ENCODE assay signal across 32 cellular contexts in the genomic region with DNA sequence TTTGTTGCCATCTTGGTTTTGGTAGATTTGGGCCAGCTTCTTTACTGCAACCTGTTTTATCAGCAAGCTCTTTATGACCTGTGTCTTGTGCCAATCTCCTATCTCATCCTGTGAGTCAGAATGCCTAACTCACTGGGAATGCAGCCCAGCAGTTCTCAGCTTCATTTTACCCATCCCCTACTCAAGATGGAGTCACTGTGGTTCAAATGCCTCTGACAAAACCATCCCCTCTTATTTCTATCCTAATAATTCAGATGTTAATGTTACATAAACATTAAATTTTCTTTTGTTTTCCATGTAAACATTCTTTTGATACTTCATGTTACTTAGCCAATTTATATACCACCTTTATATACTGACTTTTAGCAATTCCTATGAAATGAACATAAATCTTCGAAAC.
DNase-seq lines count a peak whose midpoint lies in the region; ATAC-seq, FAIRE-seq and TF ChIP-seq lines count a peak whose summit lies in the region.
"Had no signal": no experiment of that assay in that cellular context is flagged by ENCODE, and none has a peak within 500 bp of the region (broad histone marks: within the 10 kb centered on the region; RNA-seq: fewer than 3 reads in every experiment).

No MANE protein-coding gene starts in this region.

- no peak overlapping the region for H2AFZ ChIP-seq in K562 (ENCODE audit: low read depth, low read length)
- H2AFZ ChIP-seq in smooth muscle cell (ENCODE audit: low read depth) = peak overlapping the region; percentile 52

- TF ChIP-seq CTCF in K562 (IDR thresholded peaks at IDR 0.05 in 2 of 3, conservative IDR thresholded peaks at IDR 0.05 in 1 of 3; ENCODE audit: insufficient read depth in 2 of 3, low read depth in 1 of 3, low read length in 3 of 3) (no peak), smooth muscle cell (IDR thresholded peaks at IDR 0.05; ENCODE audit: borderline replicate concordance, insufficient read depth, poor library complexity, severe bottlenecking) (no peak), vagina (IDR thresholded peaks at IDR 0.05) (no peak), CD14-positive monocyte (IDR thresholded peaks at IDR 0.05) (no peak)

- no peak overlapping the region for H3K4me3 ChIP-seq in K562
- no peak overlapping the region for H3K4me3 ChIP-seq in smooth muscle cell
- H3K4me3 ChIP-seq in vagina = no peak overlapping the region
- H3K4me3 ChIP-seq: breast epithelium, left ventricle myocardium inferior, pancreas, upper lobe of left lung had no signal

- no peak for ATAC-seq in K562
- ATAC-seq: activated CD8-positive, alpha-beta T cell treated with anti-CD3 and anti-CD28 coated beads, Interleukin-2, amount 10 ng/mL, durations not matched to agents 7 days and 5 days; activated T-helper 17 cell treated with anti-CD3 and anti-CD28 coated beads, Interleukin-2, amount 50 U/mL, for 72 hours; pancreas; stimulated activated memory B cell treated with anti-CD40 and anti-IgM and Interleukin-4, amounts not matched to agents 10 μg/mL and 1 μg/mL and 100 μg/mL, for 72 hours had no signal

- H3K36me3 ChIP-seq in K562 (ENCODE audit: control insufficient read depth, insufficient read depth, low read length) (no peaks in the 10 kb centered on the region), smooth muscle cell (ENCODE audit: low read depth) (no peaks in the 10 kb centered on the region), vagina (no peaks in the 10 kb centered on the region)
- H3K36me3 ChIP-seq: breast epithelium, left ventricle myocardium inferior, pancreas, upper lobe of left lung had no signal

- in situ Hi-C loops in K562 (cut with MboI) = no loop called here

- H3K9me3 Mint-ChIP-seq in CD14-positive monocyte = peaks cover 0 to 11% (median 8%) of the 10 kb centered on the region in 7 donors

- H3K27ac Mint-ChIP-seq in CD14-positive monocyte = no peak overlapping the region
- H3K27ac Mint-ChIP-seq: activated CD8-positive, alpha-beta T cell treated with anti-CD3 and anti-CD28 coated beads, Interleukin-2, amount 10 ng/mL, durations not matched to agents 7 days and 5 days; activated T-helper 17 cell treated with anti-CD3 and anti-CD28 coated beads, Interleukin-2, amount 50 U/mL, for 72 hours; stimulated activated memory B cell treated with anti-CD40 and anti-IgM and Interleukin-4, amounts not matched to agents 10 μg/mL and 1 μg/mL and 100 μg/mL, for 72 hours had no signal

- no peaks in the 10 kb centered on the region for H3K4me1 Mint-ChIP-seq in CD14-positive monocyte
- H3K4me1 Mint-ChIP-seq: activated T-helper 17 cell treated with anti-CD3 and anti-CD28 coated beads, Interleukin-2, amount 50 U/mL, for 72 hours; stimulated activated memory B cell treated with anti-CD40 and anti-IgM and Interleukin-4, amounts not matched to agents 10 μg/mL and 1 μg/mL and 100 μg/mL, for 72 hours had no signal

- DNase-seq in DMS 273 (lab: John Stamatoyannopoulos, UW; ENCODE audit: unreplicated experiment) (peak; percentile 5), DMS 273 treated with DMSO at 0.1 percent for 48 hours (lab: John Stamatoyannopoulos, UW) (no peak), RPMI7951 (ENCODE audit: low read depth) (peak; percentile 62), K562 (ENCODE audit: extremely low read depth in 1 of 4, low spot score in 3 of 4) (peak in 1 of 4 experiments; percentile 6), smooth muscle cell (lab: John Stamatoyannopoulos, UW; ENCODE audit: unreplicated experiment) (no peak), vagina (ENCODE audit: extremely low spot score in 2 of 2) (no peak), CD14-positive monocyte (ENCODE audit: low spot score) (no peak)
- DNase-seq in stimulated activated CD4-positive, alpha-beta T cell treated with anti-CD3 and anti-CD28 coated beads, Interleukin-4, amount 100 ng/mL, for 4 hours = no peak
- DNase-seq: activated CD8-positive, alpha-beta T cell treated with anti-CD3 and anti-CD28 coated beads, Interleukin-2, amount 10 ng/mL, durations not matched to agents 7 days and 5 days; activated naive CD4-positive, alpha-beta T cell treated with anti-CD3 and anti-CD28 coated beads, Interleukin-2, amount 50 U/mL, for 16 hours; amygdala; Calu3; DND-41; effector CD4-positive, alpha-beta T cell; erythroblast; GOT3; head of caudate nucleus; KG1; left ventricle myocardium inferior; mesendoderm; NCI-H146; NCI-H2107; NCI-H82; pancreas; T-helper 2 cell; upper lobe of left lung had no signal

- CTCF ChIA-PET in K562 (lab: Yijun Ruan, JAX; ENCODE audit: low intra/inter-chr PET ratio) = no interaction called here

- H3K27ac ChIP-seq in K562 (ENCODE audit: extremely low read depth, low read depth, low read length) (no peak overlapping the region), smooth muscle cell (ENCODE audit: low read depth) (no peak overlapping the region), vagina (no peak overlapping the region)
- H3K27ac ChIP-seq: 22Rv1, breast epithelium, C4-2B, left ventricle myocardium inferior, pancreas, upper lobe of left lung had no signal

- H3K27me3 ChIP-seq in K562 (ENCODE audit: control insufficient read depth in 2 of 2, insufficient read depth in 2 of 2, low read length in 2 of 2) = no peaks in the 10 kb centered on the region
- no peaks in the 10 kb centered on the region for H3K27me3 ChIP-seq in smooth muscle cell (ENCODE audit: low read depth)
- H3K27me3 ChIP-seq in vagina = no peaks in the 10 kb centered on the region
- H3K27me3 ChIP-seq: breast epithelium, pancreas, upper lobe of left lung had no signal

- no peak for TF ChIP-seq RAD21 in K562 (CRISPR knock-in tag; conservative IDR thresholded peaks at IDR 0.05 in 1 of 2, IDR thresholded peaks at IDR 0.05 in 1 of 2)

- 10% methylated on average over 1 of the region's 1 CpG for WGBS in K562 (ENCODE audit: insufficient coverage, low coverage, missing lambda C conversion rate)
- WGBS in smooth muscle cell (ENCODE audit: low lambda C conversion rate) = 98% methylated on average over 1 of the region's 1 CpG

- H3K9me3 ChIP-seq in K562 (replicated peaks; ENCODE audit: control insufficient read depth, insufficient read depth, low read depth, low read length) (0 out of 2 replicates have a peak, but pooled peaks cover 3% of the 10 kb centered on the region), smooth muscle cell (replicated peaks; ENCODE audit: low read depth) (no peaks in the 10 kb centered on the region), vagina (no peaks in the 10 kb centered on the region)
- H3K9me3 ChIP-seq: breast epithelium, pancreas, upper lobe of left lung had no signal

- H3K79me2 ChIP-seq in K562 (ENCODE audit: control insufficient read depth, insufficient read depth, low read length) = no peaks in the 10 kb centered on the region
- no peaks in the 10 kb centered on the region for H3K79me2 ChIP-seq in smooth muscle cell (ENCODE audit: low read depth)

- TF ChIP-seq EP300 in K562 (IDR thresholded peaks at IDR 0.05; ENCODE audit: low read length) = no peak

- intact Hi-C loops in K562 (cut with micrococcal nuclease) (no loop called here), vagina (cut with DNase I) (no loop called here), CD14-positive monocyte (cut with micrococcal nuclease) (no loop called here)

- H3K9ac ChIP-seq in K562 (ENCODE audit: insufficient read depth in 1 of 2, low read depth in 2 of 2, low read length in 2 of 2) = no peak overlapping the region
- no peak overlapping the region for H3K9ac ChIP-seq in smooth muscle cell (ENCODE audit: low read depth)

- no peaks in the 10 kb centered on the region for H3F3A ChIP-seq in smooth muscle cell (ENCODE audit: low read depth)

- H3K36me3 Mint-ChIP-seq in CD14-positive monocyte = no peaks in the 10 kb centered on the region
- H3K36me3 Mint-ChIP-seq: stimulated activated memory B cell treated with anti-CD40 and anti-IgM and Interleukin-4, amounts not matched to agents 10 μg/mL and 1 μg/mL and 100 μg/mL, for 72 hours had no signal

- no peak for FAIRE-seq in K562 (lab: Jason Lieb, UNC)
- FAIRE-seq: islet of Langerhans, pancreas had no signal

- no peak overlapping the region for H3K4me3 Mint-ChIP-seq in CD14-positive monocyte
- H3K4me3 Mint-ChIP-seq: activated CD8-positive, alpha-beta T cell treated with anti-CD3 and anti-CD28 coated beads, Interleukin-2, amount 10 ng/mL, durations not matched to agents 7 days and 5 days; activated T-helper 17 cell treated with anti-CD3 and anti-CD28 coated beads, Interleukin-2, amount 50 U/mL, for 72 hours; stimulated activated memory B cell treated with anti-CD40 and anti-IgM and Interleukin-4, amounts not matched to agents 10 μg/mL and 1 μg/mL and 100 μg/mL, for 72 hours had no signal

- H3K4me1 ChIP-seq in K562 (replicated peaks in 1 of 2; ENCODE audit: control insufficient read depth in 2 of 2, insufficient read depth in 2 of 2, low read length in 2 of 2) (no peaks in the 10 kb centered on the region), smooth muscle cell (ENCODE audit: low read depth) (peaks cover 22% of the 10 kb centered on the region), vagina (no peaks in the 10 kb centered on the region)
- H3K4me1 ChIP-seq: breast epithelium, left ventricle myocardium inferior, pancreas, upper lobe of left lung had no signal

- POLR2A ChIA-PET in K562 (lab: Yijun Ruan, JAX) = interaction anchor here (0.5 kb wide), 1 partner anchor 1101 kb away, joined by 3 read pairs; no protein-coding TSS in a partner anchor

- H3K4me2 ChIP-seq in K562 (ENCODE audit: insufficient read depth, low read length) (no peak overlapping the region), smooth muscle cell (peak overlapping the region; percentile 5)

- TF ChIP-seq POLR2A in K562 (conservative IDR thresholded peaks at IDR 0.05) (no peak), vagina (IDR thresholded peaks at IDR 0.05) (no peak)

- H3K9me1 ChIP-seq in K562 (ENCODE audit: control insufficient read depth, insufficient read depth, low read length) = no peaks in the 10 kb centered on the region

- no peaks in the 10 kb centered on the region for H4K20me1 ChIP-seq in K562 (replicated peaks; ENCODE audit: control insufficient read depth, insufficient read depth, low read length)
- H4K20me1 ChIP-seq in smooth muscle cell (ENCODE audit: low read depth) = no peaks in the 10 kb centered on the region

- BruUV-seq in K562 (replicated peaks; lab: Mats Ljungman, UMichigan) = no TSS peak

- H3K27me3 Mint-ChIP-seq in CD14-positive monocyte (ENCODE audit: low read depth in 3 of 3) = peaks cover 0 to 3% (median 2%) of the 10 kb centered on the region in 3 donors
- H3K27me3 Mint-ChIP-seq: activated T-helper 17 cell treated with anti-CD3 and anti-CD28 coated beads, Interleukin-2, amount 50 U/mL, for 72 hours; stimulated activated memory B cell treated with anti-CD40 and anti-IgM and Interleukin-4, amounts not matched to agents 10 μg/mL and 1 μg/mL and 100 μg/mL, for 72 hours had no signal

TF ChIP-seq in K562, 482 proteins besides CTCF, POLR2A, EP300 and RAD21 (continues in another document):
- TF ChIP-seq SMAD4 (CRISPR knock-in tag; conservative IDR thresholded peaks at IDR 0.05) (peak; percentile 82), NEUROD1 (IDR thresholded peaks at IDR 0.05; ENCODE audit: borderline replicate concordance, low read depth, low read length, partially characterized antibody) (no peak)

Comparison
In these comparisons a context has a peak if more than half of its experiments do, and no peak if none do; other contexts are left out.
1. DNase-seq: peak in DMS 273 (single experiment) and RPMI7951 (single experiment); none in DMS 273 treated with DMSO at 0.1 percent for 48 hours (single experiment), smooth muscle cell (single experiment), vagina (0 of 2), stimulated activated CD4-positive, alpha-beta T cell treated with anti-CD3 and anti-CD28 coated beads, Interleukin-4, amount 100 ng/mL, for 4 hours (0 of 2) and CD14-positive monocyte (single experiment).